8 cellular contexts compared by ENCODE assay signal in genomic region chr2:232292395-232293154, GRCh38.
A peak's percentile ranks its signal among the peaks of the same experiment; 100 is the strongest.
DNase-seq lines count a peak whose midpoint lies in the region; ATAC-seq and TF ChIP-seq lines count a peak whose summit lies in the region.

No MANE protein-coding gene starts in this region.

- H3K27ac ChIP-seq in right lobe of liver = no peak overlapping the region
- no peak overlapping the region for H3K27ac ChIP-seq in thyroid gland

- TF ChIP-seq CTCF in cardiac fibroblast (IDR thresholded peaks at IDR 0.05; ENCODE audit: low read depth, low read length) = peak; percentile 87
- peak; percentile 39 to 69 (median 58) for TF ChIP-seq CTCF in right lobe of liver (IDR thresholded peaks at IDR 0.05)
- peak; percentile 5 to 59 (median 34) for TF ChIP-seq CTCF in thyroid gland (IDR thresholded peaks at IDR 0.05)

- H3K4me1 ChIP-seq in right lobe of liver = no peaks in the 10 kb centered on the region
- peaks cover 11 to 25% of the 10 kb centered on the region in 2 donors for H3K4me1 ChIP-seq in thyroid gland

- TF ChIP-seq POLR2A in right lobe of liver (IDR thresholded peaks at IDR 0.05) (no peak), thyroid gland (IDR thresholded peaks at IDR 0.05) (no peak)

- H3K4me3 ChIP-seq in cardiac fibroblast (replicated peaks in 1 of 2; ENCODE audit: low read depth in 2 of 2, low read length in 2 of 2) = no peak overlapping the region
- H3K4me3 ChIP-seq in right lobe of liver = no peak overlapping the region
- no peak overlapping the region for H3K4me3 ChIP-seq in thyroid gland (replicated peaks in 1 of 3)

- no peaks in the 10 kb centered on the region for H3K36me3 Mint-ChIP-seq in T-helper 17 cell (ENCODE audit: low read depth)

- DNase-seq in SIG-M5 treated with dmso at 0.1 percent for 504 hours (lab: John Stamatoyannopoulos, UW; ENCODE audit: unreplicated experiment) (peak; percentile 62), SIG-M5 (lab: John Stamatoyannopoulos, UW) (no peak), KG1 (lab: John Stamatoyannopoulos, UW) (peak; percentile 45), T-helper 17 cell (peak in 1 of 3 donors; percentile 41), cardiac fibroblast (ENCODE audit: low read depth in 2 of 2) (peak; percentile 64 to 76), right lobe of liver (peak in 2 of 3 donors; percentile 44 to 58), thyroid gland (peak; percentile 57 to 68)

- intact Hi-C loops in right lobe of liver (cut with DNase I) (no loop called here), thyroid gland (cut with DNase I) (no loop called here)

- H3K36me3 ChIP-seq in right lobe of liver (no peaks in the 10 kb centered on the region), thyroid gland (no peaks in the 10 kb centered on the region)

- H3K27me3 ChIP-seq in right lobe of liver = no peaks in the 10 kb centered on the region
- H3K27me3 ChIP-seq in thyroid gland = no peaks in the 10 kb centered on the region

- H3K4me3 Mint-ChIP-seq in T-helper 17 cell = no peak overlapping the region

- H3K27me3 Mint-ChIP-seq in T-helper 17 cell = no peaks in the 10 kb centered on the region

- peaks cover 12% of the 10 kb centered on the region for H3K4me1 Mint-ChIP-seq in T-helper 17 cell

- peak; percentile 67 for ATAC-seq in T-helper 17 cell
- peak; percentile 61 to 80 (median 68) for ATAC-seq in right lobe of liver
- no peak for ATAC-seq in GM18502 (IDR thresholded peaks at IDR 0.05; ENCODE audit: poor library complexity, unreplicated experiment)

- 81% methylated on average over 7 of the region's 9 CpGs for WGBS in right lobe of liver (ENCODE audit: insufficient coverage, low coverage, low lambda C conversion rate, missing lambda C conversion rate)
- WGBS in thyroid gland, 2 donors = 79 to 81% methylated on average over 7 to 9 of the region's 9 CpGs

- H3K27ac Mint-ChIP-seq in T-helper 17 cell = peak overlapping the region; percentile 41

- no peaks in the 10 kb centered on the region for H3K9me3 ChIP-seq in T-helper 17 cell (ENCODE audit: control insufficient read depth, low read length, poor library complexity, severe bottlenecking)
- no peaks in the 10 kb centered on the region for H3K9me3 ChIP-seq in right lobe of liver
- no peaks in the 10 kb centered on the region for H3K9me3 ChIP-seq in thyroid gland

Comparison
In these comparisons a context has a peak if more than half of its experiments do, and no peak if none do; other contexts are left out.
1. CTCF ChIP-seq: peak in every context shown above with its lines; median percentile 87 in cardiac fibroblast; 58 in right lobe of liver; 34 in thyroid gland.